Comparison of ENCODE assay signal across 22 cellular contexts in genomic region chr5:38546691-38547146, GRCh38. TPM values are rescaled to one million over a fixed set of nuclear protein-coding genes. Genes with fewer than 3 reads are reported as not detected.
A peak's percentile ranks its signal among the peaks of the same experiment; 100 is the strongest.
DNase-seq lines count a peak whose midpoint lies in the region; ATAC-seq and TF ChIP-seq lines count a peak whose summit lies in the region.
"Had no signal": no experiment of that assay in that cellular context is flagged by ENCODE, and none has a peak within 500 bp of the region (broad histone marks: within the 10 kb centered on the region; RNA-seq: fewer than 3 reads in every experiment).

No MANE protein-coding gene starts in this region.

- H2AFZ ChIP-seq in trophoblast cell (ENCODE audit: insufficient read depth, low read length, poor library complexity), result no peak overlapping the region
- H2AFZ ChIP-seq: parathyroid adenoma had no signal

- H3K27ac Mint-ChIP-seq in CD14-positive monocyte, result no peak overlapping the region
- H3K27ac Mint-ChIP-seq: activated CD8-positive, alpha-beta T cell treated with anti-CD3 and anti-CD28 coated beads, Interleukin-2, amount 10 ng/mL, durations not matched to agents 7 days and 5 days; activated naive CD8-positive, alpha-beta T cell treated with anti-CD3 and anti-CD28 coated beads for 36 hours; stimulated activated memory B cell treated with anti-CD40 and anti-IgM and Interleukin-4, amounts not matched to agents 10 μg/mL and 1 μg/mL and 100 μg/mL, for 72 hours had no signal

- no peak overlapping the region for H2BK12ac ChIP-seq in trophoblast cell (ENCODE audit: low read length)

- no peaks in the 10 kb centered on the region for H3K79me1 ChIP-seq in trophoblast cell (ENCODE audit: low read length)

- H3K4ac ChIP-seq in trophoblast cell (ENCODE audit: low read depth, low read length), result no peak overlapping the region

- H4K12ac ChIP-seq in trophoblast cell (ENCODE audit: low read depth, low read length), result no peak overlapping the region

- TF ChIP-seq CTCF in right atrium auricular region (IDR thresholded peaks at IDR 0.05) (no peak), CD14-positive monocyte (IDR thresholded peaks at IDR 0.05) (no peak)

- H3K9me3 ChIP-seq in right atrium auricular region (no peaks in the 10 kb centered on the region), trophoblast cell (ENCODE audit: insufficient read depth, low read depth, low read length) (no peaks in the 10 kb centered on the region)

- DNase-seq in Right ventricle myocardium inferior (ENCODE audit: missing footprints), result no peak
- DNase-seq in cardiac septum (ENCODE audit: low spot score), result no peak
- DNase-seq in right atrium auricular region (ENCODE audit: low spot score), result no peak
- DNase-seq in trophoblast cell, result no peak
- no peak for DNase-seq in CD14-positive monocyte (ENCODE audit: low spot score)
- DNase-seq in NCI-H1436 treated with DMSO at 0.1 percent for 48 hours (lab: John Stamatoyannopoulos, UW), result no peak
- DNase-seq in hippocampal formation (lab: John Stamatoyannopoulos, UW), result no peak
- DNase-seq: activated CD4-positive, alpha-beta T cell treated with anti-CD3 and anti-CD28 coated beads for 1 hour; activated CD8-positive, alpha-beta T cell treated with anti-CD3 and anti-CD28 coated beads, Interleukin-2, amount 10 ng/mL, durations not matched to agents 7 days and 5 days; activated naive CD8-positive, alpha-beta T cell treated with anti-CD3 and anti-CD28 coated beads for 36 hours; DMS53; H7; NCI-H1048; NCI-H187 treated with DMSO at 0.1 percent for 48 hours; NCI-H526 treated with DMSO at 0.1 percent for 48 hours; stimulated activated CD4-positive, alpha-beta T cell treated with anti-CD3 and anti-CD28 coated beads, Interleukin-4, amount 100 ng/mL, for 4 hours had no signal

- peaks cover 16 to 35% (median 34%) of the 10 kb centered on the region in 3 donors for H3K27me3 Mint-ChIP-seq in CD14-positive monocyte (ENCODE audit: low read depth in 3 of 3)

- H3K36me3 ChIP-seq in right atrium auricular region (no peaks in the 10 kb centered on the region), trophoblast cell (ENCODE audit: control insufficient read depth in 1 of 2, insufficient read depth in 2 of 2, low read length in 2 of 2) (peaks cover 0 to 1% of the 10 kb centered on the region in 2 experiments)

- H3K27ac ChIP-seq in right atrium auricular region (peak overlapping the region; percentile 63 to 84), trophoblast cell (ENCODE audit: low read depth, low read length) (peak overlapping the region; percentile 10)
- H3K27ac ChIP-seq: parathyroid adenoma had no signal

- H2BK120ac ChIP-seq in trophoblast cell (ENCODE audit: insufficient read depth, low read length, poor library complexity), result no peak overlapping the region

- ATAC-seq in Right ventricle myocardium inferior (peak; percentile 33), HG02759 (IDR thresholded peaks at IDR 0.05; ENCODE audit: unreplicated experiment) (no peak)
- ATAC-seq: activated CD8-positive, alpha-beta T cell treated with anti-CD3 and anti-CD28 coated beads, Interleukin-2, amount 10 ng/mL, durations not matched to agents 7 days and 5 days; sciatic nerve; stimulated activated memory B cell treated with anti-CD40 and anti-IgM and Interleukin-4, amounts not matched to agents 10 μg/mL and 1 μg/mL and 100 μg/mL, for 72 hours had no signal

- peak overlapping the region in 1 of 2 donors; percentile 28 for H3K4me3 Mint-ChIP-seq in CD14-positive monocyte
- H3K4me3 Mint-ChIP-seq: activated CD8-positive, alpha-beta T cell treated with anti-CD3 and anti-CD28 coated beads, Interleukin-2, amount 10 ng/mL, durations not matched to agents 7 days and 5 days; activated naive CD8-positive, alpha-beta T cell treated with anti-CD3 and anti-CD28 coated beads for 36 hours; stimulated activated memory B cell treated with anti-CD40 and anti-IgM and Interleukin-4, amounts not matched to agents 10 μg/mL and 1 μg/mL and 100 μg/mL, for 72 hours had no signal

- no peak overlapping the region for H4K8ac ChIP-seq in trophoblast cell (ENCODE audit: low read depth, low read length)

- intact Hi-C loops in Right ventricle myocardium inferior (cut with DNase I), result no loop called here
- intact Hi-C loops in cardiac septum (cut with DNase I), result no loop called here
- intact Hi-C loops in CD14-positive monocyte (cut with micrococcal nuclease), result no loop called here

- H3K4me3 ChIP-seq in right atrium auricular region (no peak overlapping the region), trophoblast cell (ENCODE audit: low read depth, low read length) (no peak overlapping the region)
- H3K4me3 ChIP-seq: lung had no signal

- no peak overlapping the region for H3K14ac ChIP-seq in trophoblast cell (ENCODE audit: low read length)

- no CpG with 5 or more reads among the region's 2 CpGs for WGBS in trophoblast cell (ENCODE audit: extremely low coverage, insufficient coverage, insufficient read length)

- H3K27me3 ChIP-seq in right atrium auricular region, result no peaks in the 10 kb centered on the region
- H3K27me3 ChIP-seq in trophoblast cell (ENCODE audit: insufficient read depth, low read length), result no peaks in the 10 kb centered on the region

- no peak overlapping the region for H3K18ac ChIP-seq in trophoblast cell (ENCODE audit: low read length)

- H2AK5ac ChIP-seq in trophoblast cell (ENCODE audit: low read length), result no peak overlapping the region

- H2BK5ac ChIP-seq in trophoblast cell (ENCODE audit: low read depth, low read length, poor library complexity), result no peak overlapping the region

- H3K9ac ChIP-seq in trophoblast cell (ENCODE audit: low read length), result no peak overlapping the region
- H3K9ac ChIP-seq: parathyroid adenoma had no signal

- peaks cover 0 to 6% (median 0%) of the 10 kb centered on the region in 7 donors for H3K9me3 Mint-ChIP-seq in CD14-positive monocyte
- H3K9me3 Mint-ChIP-seq: activated naive CD8-positive, alpha-beta T cell treated with anti-CD3 and anti-CD28 coated beads for 36 hours; stimulated activated memory B cell treated with anti-CD40 and anti-IgM and Interleukin-4, amounts not matched to agents 10 μg/mL and 1 μg/mL and 100 μg/mL, for 72 hours had no signal

- peaks cover 3% of the 10 kb centered on the region for H3K79me2 ChIP-seq in trophoblast cell (ENCODE audit: control insufficient read depth, insufficient read depth, low read length, poor library complexity)

- no peak overlapping the region for H3K4me2 ChIP-seq in trophoblast cell (ENCODE audit: low read length)

- H3K4me1 ChIP-seq in right atrium auricular region (peaks cover 0 to 44% of the 10 kb centered on the region in 2 donors), trophoblast cell (ENCODE audit: control insufficient read depth in 1 of 2, insufficient read depth in 2 of 2, low read length in 2 of 2) (peaks cover 2 to 8% of the 10 kb centered on the region in 2 experiments)
- H3K4me1 ChIP-seq: parathyroid adenoma had no signal

- no peak overlapping the region for H3K23ac ChIP-seq in trophoblast cell (ENCODE audit: low read length)

- H4K91ac ChIP-seq in trophoblast cell (ENCODE audit: low read depth, low read length), result no peak overlapping the region

- H3K36me3 Mint-ChIP-seq in CD14-positive monocyte, result no peaks in the 10 kb centered on the region
- H3K36me3 Mint-ChIP-seq: activated naive CD8-positive, alpha-beta T cell treated with anti-CD3 and anti-CD28 coated beads for 36 hours; stimulated activated memory B cell treated with anti-CD40 and anti-IgM and Interleukin-4, amounts not matched to agents 10 μg/mL and 1 μg/mL and 100 μg/mL, for 72 hours had no signal

- H3K4me1 Mint-ChIP-seq in CD14-positive monocyte, result no peaks in the 10 kb centered on the region
- H3K4me1 Mint-ChIP-seq: activated naive CD8-positive, alpha-beta T cell treated with anti-CD3 and anti-CD28 coated beads for 36 hours; stimulated activated memory B cell treated with anti-CD40 and anti-IgM and Interleukin-4, amounts not matched to agents 10 μg/mL and 1 μg/mL and 100 μg/mL, for 72 hours had no signal

RNA-seq across cellular contexts. Expression of gene LIFR, which starts 9.7 kb away (rescaled TPM):
- total RNA-seq in Right ventricle myocardium inferior, result 56.1 TPM
- total RNA-seq in cardiac septum, result 30.9 TPM
- total RNA-seq in right atrium auricular region, result 10 to 100 TPM; 38.9 to 58.0 TPM
- polyA plus RNA-seq in trophoblast cell (2013), result 16.6 and 16.7 TPM in 2 replicates
- polyA plus RNA-seq in CD14-positive monocyte, result not detected
- total RNA-seq: activated CD8-positive, alpha-beta T cell treated with anti-CD3 and anti-CD28 coated beads, Interleukin-2, amount 10 ng/mL, durations not matched to agents 7 days and 5 days; activated naive CD8-positive, alpha-beta T cell treated with anti-CD3 and anti-CD28 coated beads for 36 hours; T-helper 1 cell treated with Interleukin-12 subunit alpha and Interleukin-12 subunit beta and Interleukin-4 antibody, amounts not matched to agents 30 ng/mL and 1 ng/mL, for 36 hours had no signal
